Comparison of ENCODE assay signal across 27 cellular contexts in genomic region chr3:61600195-61600594, GRCh38. TPM values are rescaled to one million over a fixed set of nuclear protein-coding genes. Genes with fewer than 3 reads are reported as not detected.
"Had no signal": no experiment of that assay in that cellular context is flagged by ENCODE, and none has a peak within 500 bp of the region (broad histone marks: within the 10 kb centered on the region; RNA-seq: fewer than 3 reads in every experiment).

No MANE protein-coding gene starts in this region.

- H3K27ac ChIP-seq: body of pancreas, epithelial cell of prostate, neutrophil, ovary, psoas muscle, right atrium auricular region, transverse colon, uterus had no signal

- H3K27me3 ChIP-seq: body of pancreas, neutrophil, ovary, right atrium auricular region, transverse colon, uterus had no signal

- H3K4me3 Mint-ChIP-seq: activated CD4-positive, alpha-beta memory T cell treated with anti-CD3 and anti-CD28 coated beads for 36 hours; activated naive CD4-positive, alpha-beta T cell treated with anti-CD3 and anti-CD28 coated beads for 36 hours; activated naive CD8-positive, alpha-beta T cell treated with anti-CD3 and anti-CD28 coated beads, Interleukin-2, amount 10 ng/mL, durations not matched to agents 7 days and 5 days; activated T-cell treated with anti-CD3 and anti-CD28 coated beads, Interleukin-2, amount 50 U/mL, for 72 hours; central memory CD8-positive, alpha-beta T cell; endodermal cell; nephron; stimulated activated effector memory CD8-positive, alpha-beta T cell treated with anti-CD3 and anti-CD28 coated beads, Interleukin-12 subunit alpha, Interleukin-12 subunit beta, amount 100 ng/mL, for 72 hours; stimulated activated naive CD8-positive, alpha-beta T cell treated with anti-CD3 and anti-CD28 coated beads, Interleukin-15, amount 100 ng/mL, for 72 hours; T-helper 17 cell had no signal

- H3K9me3 Mint-ChIP-seq: activated CD4-positive, alpha-beta memory T cell treated with anti-CD3 and anti-CD28 coated beads for 36 hours; activated naive CD4-positive, alpha-beta T cell treated with anti-CD3 and anti-CD28 coated beads for 36 hours; activated naive CD8-positive, alpha-beta T cell treated with anti-CD3 and anti-CD28 coated beads, Interleukin-2, amount 10 ng/mL, durations not matched to agents 7 days and 5 days; activated T-cell treated with anti-CD3 and anti-CD28 coated beads, Interleukin-2, amount 50 U/mL, for 72 hours; central memory CD8-positive, alpha-beta T cell; stimulated activated naive CD8-positive, alpha-beta T cell treated with anti-CD3 and anti-CD28 coated beads, Interleukin-15, amount 100 ng/mL, for 72 hours had no signal

- H3K27ac Mint-ChIP-seq: activated CD4-positive, alpha-beta memory T cell treated with anti-CD3 and anti-CD28 coated beads for 36 hours; activated naive CD4-positive, alpha-beta T cell treated with anti-CD3 and anti-CD28 coated beads for 36 hours; activated naive CD8-positive, alpha-beta T cell treated with anti-CD3 and anti-CD28 coated beads, Interleukin-2, amount 10 ng/mL, durations not matched to agents 7 days and 5 days; activated T-cell treated with anti-CD3 and anti-CD28 coated beads, Interleukin-2, amount 50 U/mL, for 72 hours; endodermal cell; nephron; stimulated activated effector memory CD8-positive, alpha-beta T cell treated with anti-CD3 and anti-CD28 coated beads, Interleukin-12 subunit alpha, Interleukin-12 subunit beta, amount 100 ng/mL, for 72 hours; stimulated activated naive CD8-positive, alpha-beta T cell treated with anti-CD3 and anti-CD28 coated beads, Interleukin-15, amount 100 ng/mL, for 72 hours; T-helper 17 cell had no signal

- DNase-seq: activated CD4-positive, alpha-beta memory T cell treated with anti-CD3 and anti-CD28 coated beads for 36 hours; activated CD4-positive, alpha-beta T cell treated with anti-CD3 and anti-CD28 coated beads for 48 hours; activated effector memory CD4-positive, alpha-beta T cell treated with Interleukin-2 at 50 U/mL for 16 hours; activated naive CD4-positive, alpha-beta T cell treated with anti-CD3 and anti-CD28 coated beads for 36 hours; activated naive CD8-positive, alpha-beta T cell treated with anti-CD3 and anti-CD28 coated beads, Interleukin-2, amount 10 ng/mL, durations not matched to agents 7 days and 5 days; activated T-cell treated with anti-CD3 and anti-CD28 coated beads, Interleukin-2, amount 50 U/mL, for 72 hours; body of pancreas; cortex of kidney; endodermal cell; glutamatergic neuron; hippocampal formation; left cardiac atrium; mesenchymal stem cell; ovary; psoas muscle; stimulated activated CD4-positive, alpha-beta T cell treated with anti-CD3 and anti-CD28 coated beads, Interleukin-12 subunit alpha, Interleukin-12 subunit beta, amount 100 ng/mL, for 4 hours; stimulated activated naive CD8-positive, alpha-beta T cell treated with anti-CD3 and anti-CD28 coated beads, Interleukin-15, amount 100 ng/mL, for 72 hours; SW 1271; T-helper 17 cell; transverse colon; uterus had no signal

- H3K4me1 Mint-ChIP-seq: activated naive CD8-positive, alpha-beta T cell treated with anti-CD3 and anti-CD28 coated beads, Interleukin-2, amount 10 ng/mL, durations not matched to agents 7 days and 5 days; central memory CD8-positive, alpha-beta T cell; stimulated activated effector memory CD8-positive, alpha-beta T cell treated with anti-CD3 and anti-CD28 coated beads, Interleukin-12 subunit alpha, Interleukin-12 subunit beta, amount 100 ng/mL, for 72 hours; stimulated activated naive CD8-positive, alpha-beta T cell treated with anti-CD3 and anti-CD28 coated beads, Interleukin-15, amount 100 ng/mL, for 72 hours; T-helper 17 cell had no signal

- H3K36me3 ChIP-seq: neutrophil, ovary, right atrium auricular region, transverse colon, uterus had no signal

- H3K4me3 ChIP-seq: body of pancreas, ovary, psoas muscle, right atrium auricular region, transverse colon, uterus had no signal

- H3K36me3 Mint-ChIP-seq: activated CD4-positive, alpha-beta memory T cell treated with anti-CD3 and anti-CD28 coated beads for 36 hours; activated naive CD8-positive, alpha-beta T cell treated with anti-CD3 and anti-CD28 coated beads, Interleukin-2, amount 10 ng/mL, durations not matched to agents 7 days and 5 days; stimulated activated effector memory CD8-positive, alpha-beta T cell treated with anti-CD3 and anti-CD28 coated beads, Interleukin-12 subunit alpha, Interleukin-12 subunit beta, amount 100 ng/mL, for 72 hours had no signal

- H3K9me3 ChIP-seq: body of pancreas, neutrophil, ovary, psoas muscle, right atrium auricular region, transverse colon, uterus had no signal

- ATAC-seq: activated T-cell treated with anti-CD3 and anti-CD28 coated beads, Interleukin-2, amount 50 U/mL, for 72 hours; body of pancreas; left cardiac atrium; psoas muscle; stimulated activated effector memory CD8-positive, alpha-beta T cell treated with anti-CD3 and anti-CD28 coated beads, Interleukin-12 subunit alpha, Interleukin-12 subunit beta, amount 100 ng/mL, for 72 hours; stimulated activated naive CD8-positive, alpha-beta T cell treated with anti-CD3 and anti-CD28 coated beads, Interleukin-15, amount 100 ng/mL, for 72 hours; T-helper 17 cell had no signal

- H3K27me3 Mint-ChIP-seq: activated CD4-positive, alpha-beta memory T cell treated with anti-CD3 and anti-CD28 coated beads for 36 hours; central memory CD8-positive, alpha-beta T cell; T-helper 17 cell had no signal

- H3K4me1 ChIP-seq: body of pancreas, transverse colon, uterus had no signal

RNA-seq across cellular contexts. Expression of gene PTPRG, which starts 38.8 kb away (rescaled TPM):
- total RNA-seq: activated naive CD8-positive, alpha-beta T cell treated with anti-CD3 and anti-CD28 coated beads, Interleukin-2, amount 10 ng/mL, durations not matched to agents 7 days and 5 days had no signal
